ENCODE assay signal across 25 cellular contexts in genomic region chr3:31466016-31466415, GRCh38.
DNase-seq lines count a peak whose midpoint lies in the region; ATAC-seq and TF ChIP-seq lines count a peak whose summit lies in the region.
"Had no signal": no experiment of that assay in that cellular context is flagged by ENCODE, and none has a peak within 500 bp of the region (broad histone marks: within the 10 kb centered on the region; RNA-seq: fewer than 3 reads in every experiment).

No MANE protein-coding gene starts in this region.

- H3K9ac ChIP-seq in mammary epithelial cell (ENCODE audit: insufficient read depth, low read length): no peak overlapping the region
- no peak overlapping the region for H3K9ac ChIP-seq in adipocyte (ENCODE audit: low read length)
- H3K9ac ChIP-seq: BLaER1 treated with 17β-estradiol and CSF1 and Interleukin-3, amounts not matched to agents 10 nM and 100 nM; SK-N-SH had no signal

- H3K9me3 Mint-ChIP-seq in MCF 10A (ENCODE audit: unreplicated experiment): no peaks in the 10 kb centered on the region
- H3K9me3 Mint-ChIP-seq: activated naive CD4-positive, alpha-beta T cell treated with anti-CD3 and anti-CD28 coated beads, Interleukin-2, amount 10 ng/mL, durations not matched to agents 7 days and 5 days; activated T-cell treated with anti-CD3 and anti-CD28 coated beads, Interleukin-2, amount 50 U/mL, for 4 hours; brain; endodermal cell had no signal

- H3K4me3 Mint-ChIP-seq in MCF 10A (ENCODE audit: unreplicated experiment) (no peak overlapping the region), T-helper 17 cell (no peak overlapping the region)
- H3K4me3 Mint-ChIP-seq: activated B cell treated with CpG ODN at 0.5 μM for 24 hours; activated CD8-positive, alpha-beta T cell treated with anti-CD3 and anti-CD28 coated beads, Interleukin-2, amount 10 ng/mL, durations not matched to agents 7 days and 5 days; activated naive CD4-positive, alpha-beta T cell treated with anti-CD3 and anti-CD28 coated beads, Interleukin-2, amount 10 ng/mL, durations not matched to agents 7 days and 5 days; activated T-cell treated with anti-CD3 and anti-CD28 coated beads, Interleukin-2, amount 50 U/mL, for 4 hours; brain; endodermal cell had no signal

- H3K4me1 ChIP-seq in mammary epithelial cell (ENCODE audit: insufficient read depth, low read length): no peaks in the 10 kb centered on the region
- H3K4me1 ChIP-seq in adipocyte (ENCODE audit: control insufficient read depth, insufficient read depth, low read length): peaks cover 8% of the 10 kb centered on the region
- no peaks in the 10 kb centered on the region for H3K4me1 ChIP-seq in PC-9 (replicated peaks; ENCODE audit: insufficient read depth)

- H3K27me3 ChIP-seq in mammary epithelial cell (ENCODE audit: insufficient read depth, low read length): peaks cover 17% of the 10 kb centered on the region
- peaks cover 14% of the 10 kb centered on the region for H3K27me3 ChIP-seq in adipocyte (replicated peaks; ENCODE audit: control insufficient read depth, insufficient read depth, low read length)
- no peaks in the 10 kb centered on the region for H3K27me3 ChIP-seq in PC-9 (ENCODE audit: insufficient read depth, low read depth)
- H3K27me3 ChIP-seq: BLaER1 treated with 17β-estradiol and CSF1 and Interleukin-3, amounts not matched to agents 10 nM and 100 nM; colonic mucosa had no signal

- BruUV-seq in MCF 10A (replicated peaks; lab: Mats Ljungman, UMichigan): no TSS peak
- no TSS peak for BruUV-seq in mammary epithelial cell (replicated peaks; lab: Mats Ljungman, UMichigan)
- no TSS peak for BruUV-seq in PC-9 (replicated peaks; lab: Mats Ljungman, UMichigan)

- H3K36me3 Mint-ChIP-seq in MCF 10A (ENCODE audit: insufficient read depth, unreplicated experiment) (no peaks in the 10 kb centered on the region), T-helper 17 cell (ENCODE audit: low read depth) (no peaks in the 10 kb centered on the region)
- H3K36me3 Mint-ChIP-seq: activated naive CD4-positive, alpha-beta T cell treated with anti-CD3 and anti-CD28 coated beads, Interleukin-2, amount 10 ng/mL, durations not matched to agents 7 days and 5 days; brain had no signal

- POLR2A ChIA-PET in MCF 10A (lab: Yijun Ruan, JAX) (interaction anchor here (0.6 kb wide), 1 partner anchor 344 kb away, joined by 3 read pairs; no protein-coding TSS in a partner anchor), PC-9 (lab: Charles Lee; ENCODE audit: unreplicated experiment) (no interaction called here)

- H3K79me2 ChIP-seq in mammary epithelial cell (ENCODE audit: insufficient read depth, low read length): no peaks in the 10 kb centered on the region
- H3K79me2 ChIP-seq in PC-9 (ENCODE audit: low read depth): no peaks in the 10 kb centered on the region

- H3K27me3 Mint-ChIP-seq in MCF 10A (ENCODE audit: insufficient read depth, unreplicated experiment): no peaks in the 10 kb centered on the region
- H3K27me3 Mint-ChIP-seq in T-helper 17 cell: no peaks in the 10 kb centered on the region
- H3K27me3 Mint-ChIP-seq: activated B cell treated with CpG ODN at 0.5 μM for 24 hours; activated naive CD4-positive, alpha-beta T cell treated with anti-CD3 and anti-CD28 coated beads, Interleukin-2, amount 10 ng/mL, durations not matched to agents 7 days and 5 days; brain had no signal

- dilution Hi-C loops in mammary epithelial cell (cut with HindIII; ENCODE audit: low sequenced_read_pairs): no loop called here

- H3K36me3 ChIP-seq in mammary epithelial cell (ENCODE audit: insufficient read depth, low read length): no peaks in the 10 kb centered on the region
- H3K36me3 ChIP-seq in adipocyte (ENCODE audit: control insufficient read depth, insufficient read depth, low read length, severe bottlenecking): no peaks in the 10 kb centered on the region
- H3K36me3 ChIP-seq in PC-9 (ENCODE audit: low read depth): no peaks in the 10 kb centered on the region
- H3K36me3 ChIP-seq: BLaER1 treated with 17β-estradiol and CSF1 and Interleukin-3, amounts not matched to agents 10 nM and 100 nM; colonic mucosa had no signal

- DNase-seq in MCF 10A (ENCODE audit: unreplicated experiment): peak; percentile 37
- no peak for DNase-seq in mammary epithelial cell
- DNase-seq in adipocyte (ENCODE audit: low read depth): peak; percentile 1
- DNase-seq in fibroblast of the aortic adventitia (ENCODE audit: low read depth): peak; percentile 21
- no peak for DNase-seq in NCI-H774 (lab: John Stamatoyannopoulos, UW)
- DNase-seq in PC-9: no peak
- DNase-seq in T-helper 17 cell: no peak
- DNase-seq in stimulated activated CD4-positive, alpha-beta T cell treated with anti-CD3 and anti-CD28 coated beads, Interleukin-12 subunit alpha, Interleukin-12 subunit beta, amount 100 ng/mL, for 4 hours: no peak
- DNase-seq: activated B cell treated with CpG ODN at 0.5 μM for 24 hours; activated CD8-positive, alpha-beta T cell treated with anti-CD3 and anti-CD28 coated beads, Interleukin-2, amount 10 ng/mL, durations not matched to agents 7 days and 5 days; activated naive CD4-positive, alpha-beta T cell treated with anti-CD3 and anti-CD28 coated beads, Interleukin-2, amount 10 ng/mL, durations not matched to agents 7 days and 5 days; activated T-cell treated with anti-CD3 and anti-CD28 coated beads, Interleukin-2, amount 50 U/mL, for 4 hours; colonic mucosa; DMS 273 treated with DMSO at 0.1 percent for 48 hours; endodermal cell; GDM1; H7; KBM-7; NCI-H1092 treated with DMSO at 0.1 percent for 48 hours; NCI-H2081 treated with DMSO at 0.1 percent for 48 hours; NCI-H510A; SK-N-SH had no signal

- in situ Hi-C loops in mammary epithelial cell (cut with MboI; ENCODE audit: low sequenced_read_pairs in 2 of 2): no loop called here

- H3K4me3 ChIP-seq in mammary epithelial cell (replicated peaks in 1 of 3; ENCODE audit: insufficient read depth in 1 of 3, low read depth in 2 of 3, low read length in 3 of 3): no peak overlapping the region
- no peak overlapping the region for H3K4me3 ChIP-seq in adipocyte (ENCODE audit: low read length)
- no peak overlapping the region for H3K4me3 ChIP-seq in fibroblast of the aortic adventitia (ENCODE audit: low read depth, low read length)
- no peak overlapping the region for H3K4me3 ChIP-seq in PC-9
- H3K4me3 ChIP-seq: BLaER1 treated with 17β-estradiol and CSF1 and Interleukin-3, amounts not matched to agents 10 nM and 100 nM; colonic mucosa had no signal

- H2AFZ ChIP-seq in mammary epithelial cell (ENCODE audit: low read depth, low read length) (no peak overlapping the region), PC-9 (no peak overlapping the region)

- intact Hi-C loops in MCF 10A (cut with micrococcal nuclease) (no loop called here), mammary epithelial cell (cut with micrococcal nuclease) (no loop called here), PC-9 (cut with micrococcal nuclease; ENCODE audit: unreplicated experiment) (no loop called here)

- H3K27ac Mint-ChIP-seq in MCF 10A (ENCODE audit: low read depth, unreplicated experiment) (no peak overlapping the region), T-helper 17 cell (no peak overlapping the region)
- H3K27ac Mint-ChIP-seq: activated B cell treated with CpG ODN at 0.5 μM for 24 hours; activated CD8-positive, alpha-beta T cell treated with anti-CD3 and anti-CD28 coated beads, Interleukin-2, amount 10 ng/mL, durations not matched to agents 7 days and 5 days; activated naive CD4-positive, alpha-beta T cell treated with anti-CD3 and anti-CD28 coated beads, Interleukin-2, amount 10 ng/mL, durations not matched to agents 7 days and 5 days; brain; endodermal cell had no signal

- no peaks in the 10 kb centered on the region for H3F3A ChIP-seq in PC-9 (ENCODE audit: insufficient read depth, low read depth)

- H3K27ac ChIP-seq in mammary epithelial cell (ENCODE audit: insufficient read depth, low read depth, low read length): no peak overlapping the region
- no peak overlapping the region for H3K27ac ChIP-seq in PC-9
- H3K27ac ChIP-seq: BLaER1 treated with 17β-estradiol and CSF1 and Interleukin-3, amounts not matched to agents 10 nM and 100 nM; colonic mucosa; RWPE1 had no signal

- H3K9me2 ChIP-seq in PC-9 (ENCODE audit: insufficient read depth): no peaks in the 10 kb centered on the region
- H3K9me2 ChIP-seq: SK-N-SH had no signal

- no peak for ATAC-seq in T-helper 17 cell
- ATAC-seq: activated CD8-positive, alpha-beta T cell treated with anti-CD3 and anti-CD28 coated beads, Interleukin-2, amount 10 ng/mL, durations not matched to agents 7 days and 5 days; activated T-cell treated with anti-CD3 and anti-CD28 coated beads, Interleukin-2, amount 50 U/mL, for 4 hours had no signal

- TF ChIP-seq CTCF in MCF 10A (IDR thresholded peaks at IDR 0.05; ENCODE audit: unreplicated experiment) (no peak), mammary epithelial cell (conservative IDR thresholded peaks at IDR 0.05 in 1 of 2, IDR thresholded peaks at IDR 0.05 in 1 of 2; ENCODE audit: extremely low read depth in 1 of 2, insufficient read depth in 1 of 2, low read depth in 1 of 2, low read length in 2 of 2) (no peak), fibroblast of the aortic adventitia (IDR thresholded peaks at IDR 0.05; ENCODE audit: insufficient read depth, low read length) (no peak), PC-9 (conservative IDR thresholded peaks at IDR 0.05) (no peak)

- CTCF ChIA-PET in MCF 10A (lab: Yijun Ruan, JAX) (interaction anchor here (0.6 kb wide), 1 partner anchor 491 kb away, joined by 3 read pairs; no protein-coding TSS in a partner anchor), mammary epithelial cell (lab: Charles Lee; ENCODE audit: low non-redundant PET) (no interaction called here), PC-9 (lab: Charles Lee) (no interaction called here)

- H3K4me1 Mint-ChIP-seq in MCF 10A (ENCODE audit: insufficient read depth, unreplicated experiment) (peaks cover 8% of the 10 kb centered on the region), T-helper 17 cell (peaks cover 35% of the 10 kb centered on the region)

- no peaks in the 10 kb centered on the region for H4K20me1 ChIP-seq in mammary epithelial cell (ENCODE audit: insufficient read depth, low read length)
- H4K20me1 ChIP-seq in PC-9 (ENCODE audit: insufficient read depth): no peaks in the 10 kb centered on the region
- H4K20me1 ChIP-seq: BLaER1 treated with 17β-estradiol and CSF1 and Interleukin-3, amounts not matched to agents 10 nM and 100 nM had no signal

- H3K9me3 ChIP-seq in mammary epithelial cell (replicated peaks; ENCODE audit: insufficient read depth, low read length) (peaks cover 2% of the 10 kb centered on the region), adipocyte (ENCODE audit: control insufficient read depth, low read length) (no peaks in the 10 kb centered on the region), PC-9 (ENCODE audit: insufficient read depth, low read depth) (no peaks in the 10 kb centered on the region), T-helper 17 cell (ENCODE audit: control insufficient read depth, low read length, poor library complexity, severe bottlenecking) (no peaks in the 10 kb centered on the region)
- H3K9me3 ChIP-seq: colonic mucosa, SK-N-SH had no signal

- H3K4me2 ChIP-seq in mammary epithelial cell (ENCODE audit: insufficient read depth, low read depth, low read length): no peak overlapping the region
- H3K4me2 ChIP-seq in PC-9: no peak overlapping the region
- H3K4me2 ChIP-seq: BLaER1 treated with 17β-estradiol and CSF1 and Interleukin-3, amounts not matched to agents 10 nM and 100 nM; SK-N-SH had no signal

Comparison
In these comparisons a context has a peak if more than half of its experiments do, and no peak if none do; other contexts are left out.
1. DNase-seq: peak in MCF 10A (single experiment), adipocyte (single experiment) and fibroblast of the aortic adventitia (single experiment); none in mammary epithelial cell (single experiment), NCI-H774 (single experiment), PC-9 (0 of 2), T-helper 17 cell (0 of 3) and stimulated activated CD4-positive, alpha-beta T cell treated with anti-CD3 and anti-CD28 coated beads, Interleukin-12 subunit alpha, Interleukin-12 subunit beta, amount 100 ng/mL, for 4 hours (single experiment).